In the genomic region with DNA sequence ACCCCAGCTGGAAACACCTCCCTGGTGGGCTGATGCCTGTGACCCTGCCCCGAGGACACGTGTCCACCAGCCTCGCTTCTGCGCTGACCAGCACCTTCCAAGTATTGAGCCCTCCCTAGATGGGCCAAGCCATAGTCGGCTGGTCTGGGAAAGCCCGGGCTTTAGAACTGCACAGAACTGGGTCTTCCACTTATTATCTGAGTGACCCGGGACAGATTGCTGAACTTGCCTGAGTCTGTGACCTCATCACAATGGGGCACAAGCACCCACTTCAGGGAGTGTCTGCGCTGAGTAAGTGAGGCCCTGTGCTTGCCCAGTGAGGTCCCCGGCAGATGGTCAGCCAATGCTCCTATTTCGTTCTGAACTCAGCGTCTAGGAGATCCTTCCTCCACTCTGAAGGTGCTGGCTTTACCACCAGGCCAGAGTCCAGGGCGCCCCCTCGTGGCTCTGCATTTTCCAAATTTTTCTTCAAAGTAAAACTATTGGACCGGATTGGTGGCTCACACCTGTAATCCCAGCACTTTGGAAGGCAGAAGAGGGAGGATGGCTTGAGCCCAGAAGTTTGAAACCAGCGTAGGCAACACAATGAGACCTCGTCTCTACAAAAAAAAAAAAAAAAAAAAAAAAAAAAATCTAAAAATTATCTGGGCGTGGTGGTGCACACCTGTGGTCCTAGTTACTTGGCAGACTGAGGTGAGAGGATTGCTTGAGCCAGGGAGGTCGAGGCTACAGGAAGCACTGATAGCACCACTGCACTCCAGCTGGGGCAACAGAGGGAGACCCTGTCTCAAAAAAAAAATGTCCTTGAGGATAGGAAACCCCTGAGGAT, we compare ENCODE assay signal across 8 cellular contexts.
A peak's percentile ranks its signal among the peaks of the same experiment; 100 is the strongest.
DNase-seq lines count a peak whose midpoint lies in the region; ATAC-seq, FAIRE-seq and TF ChIP-seq lines count a peak whose summit lies in the region.

No MANE protein-coding gene starts in this region.

- H3K79me2 ChIP-seq in HepG2 (ENCODE audit: insufficient read depth, low read length): no peaks in the 10 kb centered on the region

- no peak overlapping the region for H3K4me2 ChIP-seq in HepG2 (ENCODE audit: low read depth, low read length)

- DNase-seq in NCI-H2171 treated with DMSO at 0.1 percent for 48 hours (lab: John Stamatoyannopoulos, UW) (peak; percentile 19), NCI-H2171 (lab: John Stamatoyannopoulos, UW) (no peak), NCI-H146 (lab: John Stamatoyannopoulos, UW) (peak; percentile 54), T-helper 9 cell (peak; percentile 18), bronchial epithelial cell (ENCODE audit: low read depth) (peak; percentile 32), HepG2 (ENCODE audit: low spot score) (peak; percentile 43)
- peak; percentile 17 for DNase-seq in stimulated activated CD8-positive, alpha-beta memory T cell treated with anti-CD3 and anti-CD28 coated beads, Interleukin-12 subunit alpha, Interleukin-12 subunit beta, amount 100 ng/mL, for 24 hours (ENCODE audit: extremely low read depth)

- H3K27me3 ChIP-seq in bronchial epithelial cell (ENCODE audit: control insufficient read depth, insufficient read depth, low read length) (no peaks in the 10 kb centered on the region), HepG2 (ENCODE audit: control insufficient read depth in 1 of 2, insufficient read depth in 2 of 2, low read length in 2 of 2) (no peaks in the 10 kb centered on the region)

- no peak for TF ChIP-seq EP300 in HepG2 (IDR thresholded peaks at IDR 0.05; ENCODE audit: low read depth in 2 of 2, low read length in 2 of 2)
- TF ChIP-seq EP300 in HepG2 (CRISPR knock-in tag; IDR thresholded peaks at IDR 0.05; ENCODE audit: borderline replicate concordance): no peak

- intact Hi-C loops in HepG2 (cut with micrococcal nuclease; ENCODE audit: unreplicated experiment): loop anchor here (1.0 kb wide), 1 partner anchor 113 kb away; no protein-coding TSS in a partner anchor

- in situ Hi-C loops in HepG2 (cut with HindIII; ENCODE audit: extremely low pct_ligation_motif_present, low pct_unique_long_range_greater_than_20kb): loop anchor here (5.0 kb wide), 2 partner anchors 113 to 298 kb away; no protein-coding TSS in a partner anchor

- CTCF ChIA-PET in HepG2 (lab: Yijun Ruan, JAX; ENCODE audit: low intra/inter-chr PET ratio, low total read pairs): interaction anchor here (1.2 to 3.9 kb wide), 6 partner anchors 113 to 320 kb away, joined by 8 to 36 read pairs (median 11); no protein-coding TSS in a partner anchor

- no peak overlapping the region for H3K9ac ChIP-seq in HepG2 (ENCODE audit: insufficient read depth, low read depth, low read length)

- peak; percentile 26; the same call in 1 of the 2 replicates for TF ChIP-seq RAD21 in HepG2 (CRISPR knock-in tag; IDR thresholded peaks at IDR 0.05)

- H2AFZ ChIP-seq in HepG2 (ENCODE audit: low read length): no peak overlapping the region

- POLR2A ChIA-PET in HepG2 (lab: Yijun Ruan, JAX): no interaction called here

- H4K20me1 ChIP-seq in HepG2 (ENCODE audit: insufficient read depth, low read length): no peaks in the 10 kb centered on the region

- no peaks in the 10 kb centered on the region for H3K4me1 ChIP-seq in HepG2 (ENCODE audit: insufficient read depth, low read length)

- BruUV-seq in HepG2 (replicated peaks; lab: Mats Ljungman, UMichigan): no TSS peak

- ATAC-seq in HepG2 (peak; percentile 79), HG03432 (IDR thresholded peaks at IDR 0.05; ENCODE audit: unreplicated experiment) (no peak)

- no peaks in the 10 kb centered on the region for H3K9me3 ChIP-seq in HepG2 (ENCODE audit: low read length)

- TF ChIP-seq POLR2A in HepG2 (IDR thresholded peaks at IDR 0.05; ENCODE audit: insufficient read depth in 1 of 2, low read depth in 2 of 2, low read length in 2 of 2): no peak

- no peak for FAIRE-seq in bronchial epithelial cell (lab: Jason Lieb, UNC)
- FAIRE-seq in HepG2 (lab: Jason Lieb, UNC): peak; percentile 68

- no peak overlapping the region for H3K27ac ChIP-seq in HepG2 (ENCODE audit: extremely low read length, insufficient read depth, low read length)

- H3K36me3 ChIP-seq in bronchial epithelial cell (ENCODE audit: control insufficient read depth, insufficient read depth, low read length) (no peaks in the 10 kb centered on the region), HepG2 (replicated peaks in 1 of 2; ENCODE audit: control insufficient read depth in 1 of 2, insufficient read depth in 2 of 2, low read length in 2 of 2) (no peaks in the 10 kb centered on the region)

- WGBS in HepG2 (ENCODE audit: low lambda C conversion rate): 28% methylated on average over 14 of the region's 18 CpGs

- H3K4me3 ChIP-seq in bronchial epithelial cell (ENCODE audit: low read depth, low read length) (no peak overlapping the region), HepG2 (replicated peaks in 1 of 3; ENCODE audit: insufficient read depth in 1 of 3, low read depth in 2 of 3, low read length in 3 of 3) (no peak overlapping the region)

- TF ChIP-seq CTCF in bronchial epithelial cell (IDR thresholded peaks at IDR 0.05; ENCODE audit: insufficient read depth, low read length, severe bottlenecking) (peak; percentile 82), HepG2 (CRISPR knock-in tag; IDR thresholded peaks at IDR 0.05) (peak; percentile 74)

TF ChIP-seq in HepG2, 621 proteins besides CTCF, POLR2A, EP300 and RAD21:
- TF ChIP-seq YY1 (IDR thresholded peaks at IDR 0.05; ENCODE audit: insufficient read depth, insufficient replicate concordance, low read depth, low read length): no peak
- TF ChIP-seq STAG1 (CRISPR knock-in tag; IDR thresholded peaks at IDR 0.05): peak; percentile 64
- peak; percentile 82 for TF ChIP-seq SMC3 (IDR thresholded peaks at IDR 0.05; ENCODE audit: low read length)
